Comparison of ENCODE assay signal across 14 cellular contexts in the genomic region with DNA sequence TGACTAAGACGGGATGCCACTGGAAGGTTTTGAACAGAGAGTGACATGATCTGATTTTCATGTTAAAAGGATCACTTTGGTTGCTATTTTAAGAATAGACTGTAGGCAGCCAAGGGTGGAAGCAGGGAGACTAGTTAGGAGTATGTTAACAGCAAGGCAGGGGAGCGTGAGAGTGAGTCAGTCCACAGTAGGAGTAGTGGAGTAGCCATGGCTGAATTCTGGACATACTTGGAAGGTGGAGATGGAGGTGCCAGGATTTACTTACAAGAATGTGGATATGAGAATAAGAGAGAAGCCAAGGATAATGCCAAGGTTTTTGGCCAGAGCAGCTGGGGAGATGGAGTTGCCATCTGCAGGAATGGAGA.
DNase-seq lines count a peak whose midpoint lies in the region; ATAC-seq, FAIRE-seq and TF ChIP-seq lines count a peak whose summit lies in the region.
"Had no signal": no experiment of that assay in that cellular context is flagged by ENCODE, and none has a peak within 500 bp of the region (broad histone marks: within the 10 kb centered on the region; RNA-seq: fewer than 3 reads in every experiment).

No MANE protein-coding gene starts in this region.

- H3K36me3 Mint-ChIP-seq in activated T-helper 2 cell treated with anti-CD3 and anti-CD28 coated beads, Interferon-gamma antibody, Interleukin-2, Interleukin-4, amounts not matched to agents 10 μg/mL and 5 μg/mL and 100 μg/mL, durations not matched to agents 14 hours and 24 hours and 36 hours (ENCODE audit: low read depth), result peaks cover 28% of the 10 kb centered on the region
- peaks cover 9% of the 10 kb centered on the region for H3K36me3 Mint-ChIP-seq in glutamatergic neuron (ENCODE audit: unreplicated experiment)

- H3K27me3 ChIP-seq in suprapubic skin, result no peaks in the 10 kb centered on the region
- H3K27me3 ChIP-seq: BLaER1, hepatocyte had no signal

- 63% methylated on average over 2 of the region's 2 CpGs for WGBS in A549 (ENCODE audit: missing lambda C conversion rate)
- WGBS in suprapubic skin, result 87% methylated on average over 2 of the region's 2 CpGs

- peaks cover 9% of the 10 kb centered on the region for H3K9me3 Mint-ChIP-seq in activated T-helper 2 cell treated with anti-CD3 and anti-CD28 coated beads, Interferon-gamma antibody, Interleukin-2, Interleukin-4, amounts not matched to agents 10 μg/mL and 5 μg/mL and 100 μg/mL, durations not matched to agents 14 hours and 24 hours and 36 hours
- H3K9me3 Mint-ChIP-seq in glutamatergic neuron (ENCODE audit: unreplicated experiment), result no peaks in the 10 kb centered on the region
- H3K9me3 Mint-ChIP-seq: stimulated activated memory B cell treated with anti-CD40 and anti-IgM and Interleukin-4, amounts not matched to agents 10 μg/mL and 1 μg/mL and 100 μg/mL, for 72 hours had no signal

- CTCF ChIA-PET in A549 (lab: Yijun Ruan, JAX), result interaction anchor here (1.8 kb wide), 1 partner anchor 119 kb away, joined by 4 read pairs; the partner anchor contains the start of gene GALNT10

- peaks cover 25% of the 10 kb centered on the region for H3K4me1 Mint-ChIP-seq in activated T-helper 2 cell treated with anti-CD3 and anti-CD28 coated beads, Interferon-gamma antibody, Interleukin-2, Interleukin-4, amounts not matched to agents 10 μg/mL and 5 μg/mL and 100 μg/mL, durations not matched to agents 14 hours and 24 hours and 36 hours (ENCODE audit: low read depth)
- H3K4me1 Mint-ChIP-seq in glutamatergic neuron (ENCODE audit: low read depth, unreplicated experiment), result no peaks in the 10 kb centered on the region

- H3K27ac ChIP-seq in A549, result peak overlapping the region; percentile 81 to 88
- H3K27ac ChIP-seq in suprapubic skin, result no peak overlapping the region
- H3K27ac ChIP-seq: BLaER1, hepatocyte, parathyroid adenoma had no signal

- DNase-seq in A549 (ENCODE audit: low read depth in 1 of 2, low spot score in 1 of 2) (peak in 1 of 2 experiments; percentile 27), GM03348 (ENCODE audit: low spot score) (peak; percentile 76), hepatic stellate cell (ENCODE audit: low spot score) (peak; percentile 51), glutamatergic neuron (no peak), suprapubic skin (ENCODE audit: low spot score in 2 of 2) (no peak), hippocampal formation (lab: John Stamatoyannopoulos, UW) (no peak)
- no peak for DNase-seq in activated T-helper 2 cell treated with anti-CD3 and anti-CD28 coated beads, Interferon-gamma antibody, Interleukin-2, Interleukin-4, amounts not matched to agents 10 μg/mL and 5 μg/mL and 100 μg/mL, durations not matched to agents 14 hours and 24 hours and 36 hours (ENCODE audit: low spot score)
- DNase-seq: effector memory CD4-positive, alpha-beta T cell had no signal

- TF ChIP-seq RAD21 in A549 (conservative IDR thresholded peaks at IDR 0.05 in 1 of 2, IDR thresholded peaks at IDR 0.05 in 1 of 2), result no peak

- TF ChIP-seq EP300 in A549 (IDR thresholded peaks at IDR 0.05), result no peak
- TF ChIP-seq EP300 in suprapubic skin (IDR thresholded peaks at IDR 0.05), result no peak

- H3K36me3 ChIP-seq in suprapubic skin, result no peaks in the 10 kb centered on the region

- H3K27me3 Mint-ChIP-seq in activated T-helper 2 cell treated with anti-CD3 and anti-CD28 coated beads, Interferon-gamma antibody, Interleukin-2, Interleukin-4, amounts not matched to agents 10 μg/mL and 5 μg/mL and 100 μg/mL, durations not matched to agents 14 hours and 24 hours and 36 hours (ENCODE audit: low read depth), result no peaks in the 10 kb centered on the region
- no peaks in the 10 kb centered on the region for H3K27me3 Mint-ChIP-seq in glutamatergic neuron (ENCODE audit: unreplicated experiment)
- H3K27me3 Mint-ChIP-seq: memory B cell; stimulated activated memory B cell treated with anti-CD40 and anti-IgM and Interleukin-4, amounts not matched to agents 10 μg/mL and 1 μg/mL and 100 μg/mL, for 72 hours had no signal

- intact Hi-C loops in activated T-helper 2 cell treated with anti-CD3 and anti-CD28 coated beads, Interferon-gamma antibody, Interleukin-2, Interleukin-4, amounts not matched to agents 10 μg/mL and 5 μg/mL and 100 μg/mL, durations not matched to agents 14 hours and 24 hours and 36 hours (cut with micrococcal nuclease), result no loop called here

- no peak for FAIRE-seq in A549 (lab: Jason Lieb, UNC)

- H3K4me3 ChIP-seq in A549 (no peak overlapping the region), suprapubic skin (no peak overlapping the region)
- H3K4me3 ChIP-seq: BLaER1, hepatocyte had no signal

- no peak overlapping the region for H3K4me3 Mint-ChIP-seq in activated T-helper 2 cell treated with anti-CD3 and anti-CD28 coated beads, Interferon-gamma antibody, Interleukin-2, Interleukin-4, amounts not matched to agents 10 μg/mL and 5 μg/mL and 100 μg/mL, durations not matched to agents 14 hours and 24 hours and 36 hours (ENCODE audit: low read depth)
- H3K4me3 Mint-ChIP-seq in glutamatergic neuron (ENCODE audit: unreplicated experiment), result no peak overlapping the region
- H3K4me3 Mint-ChIP-seq: memory B cell; stimulated activated memory B cell treated with anti-CD40 and anti-IgM and Interleukin-4, amounts not matched to agents 10 μg/mL and 1 μg/mL and 100 μg/mL, for 72 hours had no signal

- no peak for TF ChIP-seq POLR2A in A549 (IDR thresholded peaks at IDR 0.05; ENCODE audit: low read length)
- no peak for TF ChIP-seq POLR2A in suprapubic skin (IDR thresholded peaks at IDR 0.05)

- H3K4me2 ChIP-seq in A549, result peak overlapping the region; percentile 64
- H3K4me2 ChIP-seq: BLaER1, hepatocyte had no signal

- TF ChIP-seq CTCF in A549 (IDR thresholded peaks at IDR 0.05), result no peak
- TF ChIP-seq CTCF in glutamatergic neuron (IDR thresholded peaks at IDR 0.05; ENCODE audit: partially characterized antibody, unreplicated experiment), result no peak
- no peak for TF ChIP-seq CTCF in suprapubic skin (IDR thresholded peaks at IDR 0.05)

- H3K27ac Mint-ChIP-seq in activated T-helper 2 cell treated with anti-CD3 and anti-CD28 coated beads, Interferon-gamma antibody, Interleukin-2, Interleukin-4, amounts not matched to agents 10 μg/mL and 5 μg/mL and 100 μg/mL, durations not matched to agents 14 hours and 24 hours and 36 hours, result peak overlapping the region; percentile 18
- no peak overlapping the region for H3K27ac Mint-ChIP-seq in glutamatergic neuron (ENCODE audit: unreplicated experiment)
- H3K27ac Mint-ChIP-seq: memory B cell; stimulated activated memory B cell treated with anti-CD40 and anti-IgM and Interleukin-4, amounts not matched to agents 10 μg/mL and 1 μg/mL and 100 μg/mL, for 72 hours had no signal

- POLR2A ChIA-PET in A549 (lab: Yijun Ruan, JAX), result interaction anchor here (1.0 to 1.6 kb wide), 2 partner anchors 20 to 110 kb away, joined by 3 to 9 read pairs; no protein-coding TSS in a partner anchor

- ATAC-seq in A549 (peak; percentile 65 to 68), HG03342 (IDR thresholded peaks at IDR 0.05; ENCODE audit: unreplicated experiment) (no peak)
- ATAC-seq: stimulated activated memory B cell treated with anti-CD40 and anti-IgM and Interleukin-4, amounts not matched to agents 10 μg/mL and 1 μg/mL and 100 μg/mL, for 72 hours had no signal

- H3K9me3 ChIP-seq in A549 (peaks cover 15% of the 10 kb centered on the region), suprapubic skin (no peaks in the 10 kb centered on the region)

- peaks cover 65% of the 10 kb centered on the region for H3K4me1 ChIP-seq in A549
- H3K4me1 ChIP-seq in suprapubic skin, result no peaks in the 10 kb centered on the region
- H3K4me1 ChIP-seq: BLaER1 had no signal

TF ChIP-seq in A549, 52 proteins besides CTCF, POLR2A, EP300 and RAD21:
- TF ChIP-seq MYC (IDR thresholded peaks at IDR 0.05; ENCODE audit: borderline replicate concordance, low read length), result no peak
- no peak for TF ChIP-seq NR3C1 (IDR thresholded peaks at IDR 0.05)
- TF ChIP-seq, protein P1, sequence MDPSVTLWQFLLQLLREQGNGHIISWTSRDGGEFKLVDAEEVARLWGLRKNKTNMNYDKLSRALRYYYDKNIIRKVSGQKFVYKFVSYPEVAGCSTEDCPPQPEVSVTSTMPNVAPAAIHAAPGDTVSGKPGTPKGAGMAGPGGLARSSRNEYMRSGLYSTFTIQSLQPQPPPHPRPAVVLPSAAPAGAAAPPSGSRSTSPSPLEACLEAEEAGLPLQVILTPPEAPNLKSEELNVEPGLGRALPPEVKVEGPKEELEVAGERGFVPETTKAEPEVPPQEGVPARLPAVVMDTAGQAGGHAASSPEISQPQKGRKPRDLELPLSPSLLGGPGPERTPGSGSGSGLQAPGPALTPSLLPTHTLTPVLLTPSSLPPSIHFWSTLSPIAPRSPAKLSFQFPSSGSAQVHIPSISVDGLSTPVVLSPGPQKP (IDR thresholded peaks at IDR 0.05; ENCODE audit: low read depth, low read length), result no peak
- TF ChIP-seq RARB (CRISPR knock-in tag; IDR thresholded peaks at IDR 0.05), result no peak
- TF ChIP-seq CBX2 (IDR thresholded peaks at IDR 0.05; ENCODE audit: borderline replicate concordance, low read depth), result no peak

Comparison
In these comparisons a context has a peak if more than half of its experiments do, and no peak if none do; other contexts are left out.
1. DNase-seq: peak in GM03348 (single experiment) and hepatic stellate cell (single experiment); none in activated T-helper 2 cell treated with anti-CD3 and anti-CD28 coated beads, Interferon-gamma antibody, Interleukin-2, Interleukin-4, amounts not matched to agents 10 μg/mL and 5 μg/mL and 100 μg/mL, durations not matched to agents 14 hours and 24 hours and 36 hours (single experiment), glutamatergic neuron (single experiment), suprapubic skin (0 of 2) and hippocampal formation (0 of 2).